8 cellular contexts compared by ENCODE assay signal in the genomic region with DNA sequence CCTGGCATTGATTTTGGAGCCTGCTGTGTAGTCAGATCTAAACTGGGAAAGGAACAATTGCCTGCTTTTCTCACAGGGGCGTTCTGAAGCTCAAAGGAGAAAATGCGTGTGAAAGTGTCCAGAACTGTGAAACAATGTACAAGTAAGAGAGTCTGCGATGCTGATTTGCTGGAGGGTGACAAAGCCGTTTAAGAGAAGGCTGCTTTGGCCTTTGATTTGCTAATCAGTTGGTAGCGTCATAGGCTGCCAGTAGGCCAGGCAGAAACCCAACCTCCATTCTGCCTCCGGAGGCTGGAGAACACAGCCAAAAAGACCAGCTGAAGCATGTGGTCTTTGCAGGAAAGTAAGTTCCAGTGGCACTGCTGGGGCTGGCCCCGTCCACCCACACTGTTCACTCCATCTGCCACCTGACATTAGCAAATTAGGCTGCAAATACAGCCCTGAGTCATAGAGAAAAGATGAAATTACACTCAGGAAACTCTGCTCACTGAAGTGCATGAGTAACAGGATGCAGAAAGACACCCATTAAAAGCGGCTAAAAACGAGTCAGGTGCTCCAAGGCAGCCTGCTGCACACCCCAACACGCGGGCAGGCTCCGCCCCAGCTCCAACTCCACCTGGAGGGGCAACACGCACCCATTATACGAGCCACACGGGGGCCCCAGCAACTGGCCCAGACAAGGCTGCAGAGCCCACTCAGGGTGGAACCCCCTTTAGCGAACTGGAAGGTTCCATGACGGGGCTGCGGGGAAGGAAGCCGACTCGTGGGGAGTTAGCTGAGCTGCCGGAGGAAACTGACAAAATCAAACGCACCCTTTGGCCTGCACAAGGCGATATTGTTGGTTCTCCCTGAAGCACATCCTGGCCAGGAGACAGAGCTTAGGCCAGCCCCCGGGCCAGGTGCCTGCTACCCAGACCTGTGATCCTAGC. TPM values are rescaled to one million over a fixed set of nuclear protein-coding genes. Genes with fewer than 3 reads are reported as not detected.
DNase-seq lines count a peak whose midpoint lies in the region; ATAC-seq and TF ChIP-seq lines count a peak whose summit lies in the region.

No MANE protein-coding gene starts in this region.

- no peaks in the 10 kb centered on the region for H3K27me3 ChIP-seq in OCI-LY1 (ENCODE audit: insufficient read depth, low read length)

- H3F3A ChIP-seq in OCI-LY1 (ENCODE audit: insufficient read depth, low read length): no peaks in the 10 kb centered on the region

- DNase-seq in AG10803 (ENCODE audit: low read depth) (peak; percentile 49), activated gamma-delta T cell (lab: John Stamatoyannopoulos, UW) (peak; percentile 71), left ventricle myocardium superior (no peak), epidermal melanocyte (ENCODE audit: insufficient read length, low spot score) (no peak)
- peak; percentile 76 to 83 for DNase-seq in stimulated activated CD4-positive, alpha-beta T cell treated with anti-CD3 and anti-CD28 coated beads, Interleukin-15, amount 100 ng/mL, for 48 hours (ENCODE audit: low read depth in 2 of 2)

- no peaks in the 10 kb centered on the region for H3K79me2 ChIP-seq in OCI-LY1 (ENCODE audit: insufficient read depth, low read length)

- H3K9me2 ChIP-seq in OCI-LY1 (ENCODE audit: low read depth, low read length): no peaks in the 10 kb centered on the region

- H3K27ac ChIP-seq in OCI-LY1 (ENCODE audit: low read depth, low read length, poor library complexity, severe bottlenecking): no peak overlapping the region

- no peaks in the 10 kb centered on the region for H3K36me3 ChIP-seq in OCI-LY1 (ENCODE audit: insufficient read depth, low read length)

- no peaks in the 10 kb centered on the region for H3K9me3 ChIP-seq in OCI-LY1 (ENCODE audit: low read length)

- TF ChIP-seq POLR2A in GM19193 (IDR thresholded peaks at IDR 0.05; ENCODE audit: extremely low read depth, insufficient read depth, insufficient read length): peak; percentile 56

- H3K4me3 ChIP-seq in AG10803 (ENCODE audit: low read length): no peak overlapping the region
- H3K4me3 ChIP-seq in OCI-LY1 (ENCODE audit: low read depth, low read length, poor library complexity, severe bottlenecking): no peak overlapping the region

- ATAC-seq in HG03342 (IDR thresholded peaks at IDR 0.05; ENCODE audit: unreplicated experiment) (peak; percentile 57), left ventricle myocardium superior (peak; percentile 29)

- H3K9ac ChIP-seq in OCI-LY1 (ENCODE audit: low read length): no peak overlapping the region

- no peak overlapping the region for H2AFZ ChIP-seq in OCI-LY1 (ENCODE audit: low read length)

- H3K4me2 ChIP-seq in OCI-LY1 (ENCODE audit: low read length): peak overlapping the region; percentile 7; the same call in 1 of the 2 replicates

- peaks cover 9% of the 10 kb centered on the region for H3K4me1 ChIP-seq in OCI-LY1 (ENCODE audit: insufficient read depth, low read length, severe bottlenecking)

- H4K20me1 ChIP-seq in OCI-LY1 (ENCODE audit: insufficient read depth, low read length): no peaks in the 10 kb centered on the region

- intact Hi-C loops in left ventricle myocardium superior (cut with micrococcal nuclease): no loop called here

- TF ChIP-seq CTCF in AG10803 (conservative IDR thresholded peaks at IDR 0.05; ENCODE audit: low read length) (no peak), OCI-LY1 (IDR thresholded peaks at IDR 0.05; ENCODE audit: low read length) (peak; percentile 22; the same call in 1 of the 2 replicates)

RNA-seq across cellular contexts. Expression of a gene that starts 31.6 kb away (rescaled TPM):
- not detected for total RNA-seq in left ventricle myocardium superior

RNA-seq across cellular contexts. Expression of a gene that starts 36.7 kb away (rescaled TPM):
- not detected for total RNA-seq in left ventricle myocardium superior

Comparison
In these comparisons a context has a peak if more than half of its experiments do, and no peak if none do; other contexts are left out.
1. DNase-seq: peak in AG10803 (single experiment), activated gamma-delta T cell (single experiment) and stimulated activated CD4-positive, alpha-beta T cell treated with anti-CD3 and anti-CD28 coated beads, Interleukin-15, amount 100 ng/mL, for 48 hours (2 of 2); none in left ventricle myocardium superior (single experiment) and epidermal melanocyte (single experiment).